8 cellular contexts compared by ENCODE assay signal in genomic region chr6:18595774-18596528, GRCh38.
DNase-seq lines count a peak whose midpoint lies in the region; ATAC-seq and TF ChIP-seq lines count a peak whose summit lies in the region.

No MANE protein-coding gene starts in this region.

- in situ Hi-C loops in ACHN (cut with HindIII; ENCODE audit: low pct_ligation_motif_present, low pct_unique_long_range_greater_than_20kb, low sequenced_read_pairs) = no loop called here

- TF ChIP-seq CTCF in GM12874 (IDR thresholded peaks at IDR 0.05; ENCODE audit: insufficient read depth, low read depth, low read length) = peak; percentile 87
- TF ChIP-seq CTCF in choroid plexus epithelial cell (conservative IDR thresholded peaks at IDR 0.05; ENCODE audit: low read depth, low read length) = peak; percentile 97

- ATAC-seq in HG02763 (IDR thresholded peaks at IDR 0.05; ENCODE audit: unreplicated experiment) (peak; percentile 73), left lobe of liver (peak; percentile 90)

- no peak overlapping the region for H3K4me3 ChIP-seq in choroid plexus epithelial cell (ENCODE audit: low read depth, low read length)

- DNase-seq in ACHN = peak; percentile 57
- peak; percentile 8 for DNase-seq in NCI-H1417 treated with DMSO at 0.1 percent for 48 hours (lab: John Stamatoyannopoulos, UW)
- peak in 3 of 5 donors; percentile 5 to 28 (median 15) for DNase-seq in T-helper 1 cell
- peak; percentile 83 for DNase-seq in choroid plexus epithelial cell (ENCODE audit: low read depth)
- DNase-seq in left lobe of liver (ENCODE audit: low spot score) = peak; percentile 59
- peak; percentile 21 to 22 for DNase-seq in stimulated activated CD4-positive, alpha-beta T cell treated with anti-CD3 and anti-CD28 coated beads, Interleukin-4, amount 100 ng/mL, for 48 hours (ENCODE audit: low read depth in 2 of 2)

Comparison
In these comparisons a context has a peak if more than half of its experiments do, and no peak if none do; other contexts are left out.
1. DNase-seq: peak in every context shown above with its lines; median percentile 83 in choroid plexus epithelial cell; 59 in left lobe of liver; 57 in ACHN; 22 in stimulated activated CD4-positive, alpha-beta T cell treated with anti-CD3 and anti-CD28 coated beads, Interleukin-4, amount 100 ng/mL, for 48 hours; 15 in T-helper 1 cell; 8 in NCI-H1417 treated with DMSO at 0.1 percent for 48 hours.